Comparison of ENCODE assay signal across 1 cellular context in genomic region chr16:54191592-54191991, GRCh38.
TF ChIP-seq lines count a peak whose summit lies in the region.

No MANE protein-coding gene starts in this region.

TF ChIP-seq in HepG2, 621 proteins besides CTCF, POLR2A, EP300 and RAD21 (continued from another document):
- TF ChIP-seq CEBPG (CRISPR knock-in tag; IDR thresholded peaks at IDR 0.05) (peak; percentile 77), HNF4A (CRISPR knock-in tag; IDR thresholded peaks at IDR 0.05) (peak; percentile 27; the same call in 1 of the 2 replicates), HDAC1 (CRISPR knock-in tag; IDR thresholded peaks at IDR 0.05) (0 out of 2 replicates have a peak, but pooled peaks have one; percentile 28), ZNF121 (CRISPR knock-in tag; IDR thresholded peaks at IDR 0.05) (peak; percentile 92), HOXA3 (CRISPR knock-in tag; IDR thresholded peaks at IDR 0.05) (peak; percentile 71), ZBTB33 (CRISPR knock-in tag; IDR thresholded peaks at IDR 0.05) (0 out of 2 replicates have a peak, but pooled peaks have one; percentile 33), AKNA (CRISPR knock-in tag; IDR thresholded peaks at IDR 0.05; ENCODE audit: borderline replicate concordance) (no peak), GATAD2A (CRISPR knock-in tag; IDR thresholded peaks at IDR 0.05) (peak; percentile 53), NR2F6 (IDR thresholded peaks at IDR 0.05) (peak; percentile 26; the same call in 1 of the 2 replicates), NR2F6 (CRISPR knock-in tag; IDR thresholded peaks at IDR 0.05) (no peak)
TF ChIP-seq in HepG2: peak in this region for 10.
